8 cellular contexts compared by ENCODE assay signal in the genomic region with DNA sequence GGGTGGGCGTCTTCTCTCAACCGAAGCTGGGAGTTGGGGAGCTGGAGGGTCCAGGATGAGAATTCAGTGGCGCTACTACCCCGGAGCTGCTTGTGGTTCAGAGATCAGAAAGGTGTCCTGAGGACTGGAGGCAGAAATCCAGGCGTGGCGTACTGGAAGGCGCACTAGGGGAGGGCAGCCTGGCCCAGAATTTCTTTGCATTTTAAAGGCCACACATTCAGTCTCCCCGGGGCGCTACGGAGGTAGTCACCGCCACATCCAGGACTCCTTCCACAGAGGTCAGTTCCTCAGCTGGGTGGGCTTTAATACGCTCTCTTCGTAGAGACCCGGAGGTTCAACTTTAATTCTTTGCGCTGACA. TPM values are rescaled to one million over a fixed set of nuclear protein-coding genes. Genes with fewer than 3 reads are reported as not detected.
DNase-seq lines count a peak whose midpoint lies in the region; ATAC-seq lines count a peak whose summit lies in the region.

No MANE protein-coding gene starts in this region.

- under 1% methylated on average over 15 of the region's 15 CpGs for WGBS in thymus

- H3K4me1 ChIP-seq in ES-I3 (ENCODE audit: insufficient read depth, low read length) (0 out of 2 replicates have a peak, but pooled peaks cover 10% of the 10 kb centered on the region), thymus (ENCODE audit: control insufficient read depth, insufficient read depth, low read length) (peaks cover 6% of the 10 kb centered on the region)

- peak overlapping the region; percentile 69 for H3K4me3 ChIP-seq in thymus (ENCODE audit: low read length)

- H3K27me3 ChIP-seq in thymus (ENCODE audit: control insufficient read depth, insufficient read depth): peaks cover 2% of the 10 kb centered on the region

- H3K27ac ChIP-seq in thymus (ENCODE audit: low read depth): peak overlapping the region; percentile 61

- peak; percentile 14 for ATAC-seq in GM21723 (IDR thresholded peaks at IDR 0.05; ENCODE audit: unreplicated experiment)

- no peaks in the 10 kb centered on the region for H3K9me3 ChIP-seq in ES-I3 (ENCODE audit: control insufficient read depth, insufficient read depth, low read length)
- H3K9me3 ChIP-seq in thymus (ENCODE audit: control insufficient read depth): no peaks in the 10 kb centered on the region

- peak; percentile 13 to 19 for DNase-seq in Kasumi-1 (lab: John Stamatoyannopoulos, UW)
- peak; percentile 14 for DNase-seq in astrocyte of the hippocampus (ENCODE audit: low read depth, low spot score)
- DNase-seq in kidney tubule cell (ENCODE audit: low spot score): peak; percentile 47
- no peak for DNase-seq in dedifferentiated amniotic fluid mesenchymal stem cell (ENCODE audit: extremely low spot score)
- no peak for DNase-seq in anterior cingulate cortex (lab: John Stamatoyannopoulos, UW)

- H3K36me3 ChIP-seq in ES-I3 (ENCODE audit: insufficient read depth, low read length): no peaks in the 10 kb centered on the region; the same call in 1 of the 2 replicates
- H3K36me3 ChIP-seq in thymus (ENCODE audit: control insufficient read depth, insufficient read depth): no peaks in the 10 kb centered on the region

- H3K9ac ChIP-seq in ES-I3 (ENCODE audit: low read depth, low read length): peak overlapping the region; percentile 81

RNA-seq across cellular contexts. Expression of gene MCTP2, which starts 0.3 kb away (rescaled TPM):
- polyA plus RNA-seq in thymus: 6.7 TPM

Comparison
In these comparisons a context has a peak if more than half of its experiments do, and no peak if none do; other contexts are left out.
1. DNase-seq: peak in Kasumi-1 (2 of 2), astrocyte of the hippocampus (single experiment) and kidney tubule cell (single experiment); none in dedifferentiated amniotic fluid mesenchymal stem cell (single experiment) and anterior cingulate cortex (0 of 58).